ENCODE assay signal across 8 cellular contexts in the genomic region with DNA sequence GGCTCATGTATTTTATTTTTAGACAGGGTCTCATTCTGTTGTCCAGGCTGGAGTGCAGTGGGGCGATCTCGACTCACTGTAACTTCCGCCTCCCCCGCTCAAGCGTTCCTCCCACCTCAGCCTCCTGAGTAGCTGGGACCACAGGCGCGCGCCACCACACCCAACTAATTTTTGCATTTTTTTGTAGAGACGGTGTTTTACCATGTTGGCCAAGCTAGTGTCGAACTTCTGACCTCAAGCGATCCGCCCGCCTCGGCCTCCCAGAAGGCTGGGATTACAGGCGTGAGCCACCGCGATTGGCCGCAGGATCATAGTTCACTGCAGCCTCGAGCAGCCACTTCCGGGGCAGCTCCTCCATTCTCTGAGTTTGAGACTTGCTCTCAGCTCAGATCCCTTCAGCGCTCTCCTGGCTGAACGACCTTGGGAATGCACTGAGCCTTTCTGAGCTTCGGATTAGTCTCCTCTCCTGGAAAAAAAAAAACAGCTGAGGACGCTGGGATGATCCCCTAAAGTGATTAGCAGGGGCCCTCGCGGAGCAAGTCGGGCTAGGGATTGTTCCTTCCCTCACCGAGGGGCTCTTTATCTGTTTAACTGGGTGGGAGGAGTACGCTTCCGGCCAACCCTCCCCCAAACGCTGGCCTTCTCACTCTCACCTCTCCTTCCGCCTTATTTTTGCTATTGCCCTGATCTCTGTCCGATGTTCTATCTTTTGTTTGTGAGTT. TPM values are rescaled to one million over a fixed set of nuclear protein-coding genes. Genes with fewer than 3 reads are reported as not detected.
DNase-seq lines count a peak whose midpoint lies in the region; ATAC-seq and TF ChIP-seq lines count a peak whose summit lies in the region.

No MANE protein-coding gene starts in this region.

- H3K4me1 Mint-ChIP-seq in CD8-positive, alpha-beta memory T cell = peaks cover 4 to 18% (median 12%) of the 10 kb centered on the region in 3 donors
- H3K4me1 Mint-ChIP-seq in chondrocyte (ENCODE audit: low read depth) (peaks cover 20% of the 10 kb centered on the region), nephron progenitor cell (peaks cover 24% of the 10 kb centered on the region)

- no peaks in the 10 kb centered on the region for H3K36me3 ChIP-seq in CD8-positive, alpha-beta memory T cell (ENCODE audit: insufficient read depth, low read length)
- peaks cover 32% of the 10 kb centered on the region for H3K36me3 ChIP-seq in MG63

- intact Hi-C loops in posterior vena cava (cut with DNase I) = no loop called here

- H3K27me3 ChIP-seq in CD8-positive, alpha-beta memory T cell (ENCODE audit: insufficient read depth, low read length, poor library complexity, severe bottlenecking) = no peaks in the 10 kb centered on the region
- no peaks in the 10 kb centered on the region for H3K27me3 ChIP-seq in MG63

- peak overlapping the region; percentile 81 for H3K27ac ChIP-seq in CD8-positive, alpha-beta memory T cell (ENCODE audit: low read depth, low read length)

- TF ChIP-seq CTCF in chondrocyte (IDR thresholded peaks at IDR 0.05) (no peak), nephron progenitor cell (IDR thresholded peaks at IDR 0.05) (no peak)

- POLR2A ChIA-PET in CD8-positive, alpha-beta memory T cell (lab: Charles Lee) = interaction anchor here (0.6 to 2.1 kb wide), 3 partner anchors 19 to 100 kb away, joined by 3 to 5 read pairs (median 3); a partner anchor contains a TSS

- H3K27ac Mint-ChIP-seq in CD8-positive, alpha-beta memory T cell = peak overlapping the region in 7 of 8 donors; percentile 10 to 96 (median 84)
- H3K27ac Mint-ChIP-seq in chondrocyte (ENCODE audit: unreplicated experiment) (peak overlapping the region; percentile 77), nephron progenitor cell (peak overlapping the region; percentile 93)

- ATAC-seq in HG03097 (IDR thresholded peaks at IDR 0.05; ENCODE audit: low FRiP score, unreplicated experiment) (no peak), GM19351 (IDR thresholded peaks at IDR 0.05; ENCODE audit: unreplicated experiment) (no peak)

- peaks cover 8% of the 10 kb centered on the region for H3K4me1 ChIP-seq in CD8-positive, alpha-beta memory T cell (ENCODE audit: insufficient read depth, low read length)

- no peaks in the 10 kb centered on the region for H3K9me3 ChIP-seq in CD8-positive, alpha-beta memory T cell (ENCODE audit: low read length)
- H3K9me3 ChIP-seq in MG63 = no peaks in the 10 kb centered on the region

- CTCF ChIA-PET in CD8-positive, alpha-beta memory T cell (lab: Charles Lee) = interaction anchor here (0.7 to 1.5 kb wide), 8 partner anchors 11 to 148 kb away, joined by 3 to 5 read pairs (median 4); a partner anchor contains a TSS

- H3K4me3 Mint-ChIP-seq in CD8-positive, alpha-beta memory T cell = peak overlapping the region; percentile 61 to 90 (median 81)
- peak overlapping the region; percentile 72 for H3K4me3 Mint-ChIP-seq in chondrocyte (ENCODE audit: unreplicated experiment)
- peak overlapping the region; percentile 75 for H3K4me3 Mint-ChIP-seq in nephron progenitor cell

- H3K36me3 Mint-ChIP-seq in CD8-positive, alpha-beta memory T cell = no peaks in the 10 kb centered on the region
- H3K36me3 Mint-ChIP-seq in chondrocyte (ENCODE audit: low read depth) (no peaks in the 10 kb centered on the region), nephron progenitor cell (ENCODE audit: low read depth) (no peaks in the 10 kb centered on the region)

- DNase-seq in CD8-positive, alpha-beta memory T cell = no peak
- DNase-seq in MG63 (no peak), chondrocyte (ENCODE audit: low spot score) (no peak), nephron progenitor cell (no peak), RPMI8226 (no peak), posterior vena cava (ENCODE audit: low spot score) (no peak)

- no peaks in the 10 kb centered on the region for H3K9me3 Mint-ChIP-seq in CD8-positive, alpha-beta memory T cell
- no peaks in the 10 kb centered on the region for H3K9me3 Mint-ChIP-seq in chondrocyte (ENCODE audit: low read depth)
- no peaks in the 10 kb centered on the region for H3K9me3 Mint-ChIP-seq in nephron progenitor cell

- H3K27me3 Mint-ChIP-seq in CD8-positive, alpha-beta memory T cell = peaks cover 2 to 5% of the 10 kb centered on the region in 2 donors
- no peaks in the 10 kb centered on the region for H3K27me3 Mint-ChIP-seq in chondrocyte (ENCODE audit: low read depth)
- peaks cover 16% of the 10 kb centered on the region for H3K27me3 Mint-ChIP-seq in nephron progenitor cell (ENCODE audit: low read depth, poor library complexity)

- peak overlapping the region; percentile 82 for H3K4me3 ChIP-seq in CD8-positive, alpha-beta memory T cell (ENCODE audit: low read length)
- H3K4me3 ChIP-seq in MG63 = peak overlapping the region; percentile 79

RNA-seq across cellular contexts. Expression of a gene that starts 1.1 kb away (rescaled TPM):
- total RNA-seq in CD8-positive, alpha-beta memory T cell = 100 to 1,000 TPM; 103 to 112 TPM
- polyA plus RNA-seq in CD8-positive, alpha-beta memory T cell = 0.18 TPM
- total RNA-seq in MG63 (2014; rRNA removed; shearing (Covaris generic); ENCODE audit: low replicate concordance) = 12.0 and 30.3 TPM in 2 replicates
- 6.2 to 23.2 TPM (median 7.2 TPM) in 3 replicates for total RNA-seq in chondrocyte
- 1 to 10 TPM in 1 of 2 donors, under 1 TPM in 1; 0.76 to 1.6 TPM for total RNA-seq in posterior vena cava

RNA-seq across cellular contexts. Expression of a gene that starts 12.2 kb away (rescaled TPM):
- 10 to 100 TPM; 38.7 to 39.0 TPM for total RNA-seq in CD8-positive, alpha-beta memory T cell
- polyA plus RNA-seq in CD8-positive, alpha-beta memory T cell = 1.5 TPM
- total RNA-seq in MG63 (2014; rRNA removed; shearing (Covaris generic); ENCODE audit: low replicate concordance) = 23.5 and 38.1 TPM in 2 replicates
- 8.2 to 15.9 TPM (median 9.5 TPM) in 3 replicates for total RNA-seq in chondrocyte
- 1 to 10 TPM; 2.5 to 5.4 TPM for total RNA-seq in posterior vena cava

RNA-seq across cellular contexts. Expression of a gene that starts 17.3 kb away (rescaled TPM):
- total RNA-seq in CD8-positive, alpha-beta memory T cell = not detected
- not detected for polyA plus RNA-seq in CD8-positive, alpha-beta memory T cell
- 0.26 and 1.0 TPM in 2 replicates for total RNA-seq in MG63 (2014; rRNA removed; shearing (Covaris generic); ENCODE audit: low replicate concordance)
- total RNA-seq in chondrocyte = not detected in 3 replicates
- total RNA-seq in posterior vena cava = not detected

RNA-seq across cellular contexts. Expression of a gene that starts 31.4 kb away (rescaled TPM):
- total RNA-seq in CD8-positive, alpha-beta memory T cell = not detected
- polyA plus RNA-seq in CD8-positive, alpha-beta memory T cell = not detected
- not detected in 2 replicates for total RNA-seq in MG63 (2014; rRNA removed; shearing (Covaris generic); ENCODE audit: low replicate concordance)
- total RNA-seq in chondrocyte = not detected in 3 replicates
- total RNA-seq in posterior vena cava = not detected

RNA-seq across cellular contexts. Expression of a gene that starts 36.6 kb away (rescaled TPM):
- total RNA-seq in CD8-positive, alpha-beta memory T cell = not detected
- not detected for polyA plus RNA-seq in CD8-positive, alpha-beta memory T cell
- not detected in 2 replicates for total RNA-seq in MG63 (2014; rRNA removed; shearing (Covaris generic); ENCODE audit: low replicate concordance)
- 0.27 to 0.69 TPM in 2 of 3 replicates, not detected in the other for total RNA-seq in chondrocyte
- total RNA-seq in posterior vena cava = not detected
